In the genomic region with DNA sequence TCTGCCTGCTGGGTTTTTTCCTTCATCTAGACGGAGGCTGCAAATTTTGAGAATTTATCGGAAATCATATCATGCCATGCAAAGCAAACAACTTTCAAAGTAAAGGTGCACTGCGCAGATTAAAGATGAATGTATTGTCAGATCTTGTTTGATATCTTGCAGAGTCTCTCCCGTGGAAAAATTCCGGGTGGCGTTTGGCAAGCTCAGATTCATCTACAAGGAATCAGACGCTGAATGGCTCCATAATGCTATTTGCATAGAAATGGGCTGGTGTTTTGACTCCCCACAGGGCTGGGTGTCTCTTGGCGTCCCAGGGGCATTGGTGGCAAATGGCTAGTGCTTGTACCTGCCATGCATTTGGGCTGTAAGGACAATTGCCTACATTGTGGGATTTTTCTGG, we compare ENCODE assay signal across 18 cellular contexts.
DNase-seq lines count a peak whose midpoint lies in the region; TF ChIP-seq lines count a peak whose summit lies in the region.
"Had no signal": no experiment of that assay in that cellular context is flagged by ENCODE, and none has a peak within 500 bp of the region (broad histone marks: within the 10 kb centered on the region; RNA-seq: fewer than 3 reads in every experiment).

No MANE protein-coding gene starts in this region.

- H3K36me3 ChIP-seq in A673 (ENCODE audit: insufficient read depth, low read length, poor library complexity, severe bottlenecking), result no peaks in the 10 kb centered on the region
- H3K36me3 ChIP-seq: BE2C; BLaER1 treated with 17β-estradiol and CSF1 and Interleukin-3, amounts not matched to agents 10 nM and 100 nM had no signal

- intact Hi-C loops in A673 (cut with micrococcal nuclease; ENCODE audit: unreplicated experiment), result no loop called here

- H3K4me1 ChIP-seq in A673 (ENCODE audit: insufficient read depth, low read length, poor library complexity, severe bottlenecking), result peaks cover 82% of the 10 kb centered on the region
- H3K4me1 ChIP-seq: BE2C had no signal

- H3K27ac ChIP-seq in A673 (ENCODE audit: low read depth, low read length, poor library complexity, severe bottlenecking) (peak overlapping the region; percentile 100), caudate nucleus (ENCODE audit: low read depth, low read length) (peak overlapping the region; percentile 41)
- H3K27ac ChIP-seq: 22Rv1; BLaER1 treated with 17β-estradiol and CSF1 and Interleukin-3, amounts not matched to agents 10 nM and 100 nM; GM23248 had no signal

- no peaks in the 10 kb centered on the region for H3K27me3 ChIP-seq in A673 (replicated peaks; ENCODE audit: insufficient read depth, low read depth, low read length, poor library complexity)
- H3K27me3 ChIP-seq: BE2C; BLaER1 treated with 17β-estradiol and CSF1 and Interleukin-3, amounts not matched to agents 10 nM and 100 nM had no signal

- no peak overlapping the region for H3K4me3 ChIP-seq in A673 (ENCODE audit: low read depth, low read length, poor library complexity, severe bottlenecking)
- H3K4me3 ChIP-seq: BLaER1 treated with 17β-estradiol and CSF1 and Interleukin-3, amounts not matched to agents 10 nM and 100 nM; GM23248 had no signal

- no peaks in the 10 kb centered on the region for H3K9me3 ChIP-seq in A673 (ENCODE audit: low read depth, low read length, poor library complexity, severe bottlenecking)
- H3K9me3 ChIP-seq: BE2C had no signal

- no peak for TF ChIP-seq CTCF in A673 (conservative IDR thresholded peaks at IDR 0.05; ENCODE audit: low read depth, low read length)

- POLR2A ChIA-PET in A673 (lab: Charles Lee; ENCODE audit: low non-redundant PET), result interaction anchor here (0.6 kb wide), 1 partner anchor 500 kb away, joined by 4 read pairs; no protein-coding TSS in a partner anchor

- CTCF ChIA-PET in A673 (lab: Charles Lee), result no interaction called here

- no TSS peak for BruUV-seq in A673 (replicated peaks; lab: Mats Ljungman, UMichigan)

- DNase-seq in A673 (ENCODE audit: low spot score), result peak; percentile 78
- peak; percentile 37 for DNase-seq in NCI-H82 treated with DMSO at 0.1 percent for 48 hours (lab: John Stamatoyannopoulos, UW; ENCODE audit: unreplicated experiment)
- peak in 5 of 61 donors; percentile 10 to 46 (median 11) for DNase-seq in caudate nucleus (lab: John Stamatoyannopoulos, UW)
- DNase-seq in HuH-7 (ENCODE audit: low spot score), result no peak
- no peak for DNase-seq in iPS-NIHi11 (ENCODE audit: low spot score)
- no peak for DNase-seq in GM19238 (ENCODE audit: insufficient read length, low spot score)
- DNase-seq: ACHN; AML-193; BE2C; CD4-positive, alpha-beta T cell; CD8-positive, alpha-beta memory T cell; DMS 273 treated with DMSO at 0.1 percent for 48 hours; DMS79 treated with DMSO at 0.1 percent for 48 hours; GF-D8; GM23248; H9 had no signal

Comparison
In these comparisons a context has a peak if more than half of its experiments do, and no peak if none do; other contexts are left out.
1. DNase-seq: peak in A673 (single experiment) and NCI-H82 treated with DMSO at 0.1 percent for 48 hours (single experiment); none in HuH-7 (single experiment), iPS-NIHi11 (single experiment) and GM19238 (single experiment).